Comparison of ENCODE assay signal across 1 cellular context in genomic region chr10:3748484-3748883, GRCh38.
TF ChIP-seq lines count a peak whose summit lies in the region.

No MANE protein-coding gene starts in this region.

TF ChIP-seq in HepG2, 621 proteins besides CTCF, POLR2A, EP300 and RAD21 (continued from another document):
- TF ChIP-seq HOXA9 (CRISPR knock-in tag; IDR thresholded peaks at IDR 0.05; ENCODE audit: borderline replicate concordance) (0 out of 2 replicates have a peak, but pooled peaks have one; percentile 62), NFRKB (IDR thresholded peaks at IDR 0.05) (no peak), TSC22D2 (CRISPR knock-in tag; IDR thresholded peaks at IDR 0.05; ENCODE audit: borderline replicate concordance) (no peak), MLLT10 (CRISPR knock-in tag; IDR thresholded peaks at IDR 0.05) (no peak), ZNF468 (CRISPR knock-in tag; IDR thresholded peaks at IDR 0.05) (no peak), PHB2 (IDR thresholded peaks at IDR 0.05; ENCODE audit: partially characterized antibody) (no peak), THAP8 (CRISPR knock-in tag; IDR thresholded peaks at IDR 0.05; ENCODE audit: borderline replicate concordance) (no peak), POLR2G (IDR thresholded peaks at IDR 0.05; ENCODE audit: low read depth, low read length) (no peak)
